In the genomic region with DNA sequence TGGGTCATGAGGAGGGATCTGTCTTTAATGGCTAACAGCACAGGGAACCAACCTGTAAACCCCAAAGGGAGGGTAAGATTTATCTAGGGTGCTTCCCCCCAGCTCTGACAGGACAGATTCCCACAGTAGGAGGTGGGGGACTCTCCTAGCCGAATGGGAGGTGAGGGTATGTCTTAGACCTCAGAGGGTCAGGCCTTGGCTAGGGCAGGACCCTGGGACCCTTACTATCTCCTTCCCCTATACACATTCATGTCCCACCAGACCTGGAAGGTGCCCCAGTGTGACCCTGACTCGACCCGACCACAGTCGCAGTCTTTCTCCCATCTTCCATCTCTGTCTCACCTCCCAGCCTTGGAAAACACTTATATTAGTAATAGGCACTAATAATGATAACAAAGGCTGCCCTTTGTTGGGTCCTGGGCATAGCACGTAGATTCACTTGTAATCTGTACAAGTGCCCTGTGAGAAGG, we compare ENCODE assay signal across 1 cellular context.
TF ChIP-seq lines count a peak whose summit lies in the region.

No MANE protein-coding gene starts in this region.

TF ChIP-seq in HCT116, 20 proteins besides CTCF, POLR2A, EP300 and RAD21 (continued from another document):
- TF ChIP-seq, protein P1, sequence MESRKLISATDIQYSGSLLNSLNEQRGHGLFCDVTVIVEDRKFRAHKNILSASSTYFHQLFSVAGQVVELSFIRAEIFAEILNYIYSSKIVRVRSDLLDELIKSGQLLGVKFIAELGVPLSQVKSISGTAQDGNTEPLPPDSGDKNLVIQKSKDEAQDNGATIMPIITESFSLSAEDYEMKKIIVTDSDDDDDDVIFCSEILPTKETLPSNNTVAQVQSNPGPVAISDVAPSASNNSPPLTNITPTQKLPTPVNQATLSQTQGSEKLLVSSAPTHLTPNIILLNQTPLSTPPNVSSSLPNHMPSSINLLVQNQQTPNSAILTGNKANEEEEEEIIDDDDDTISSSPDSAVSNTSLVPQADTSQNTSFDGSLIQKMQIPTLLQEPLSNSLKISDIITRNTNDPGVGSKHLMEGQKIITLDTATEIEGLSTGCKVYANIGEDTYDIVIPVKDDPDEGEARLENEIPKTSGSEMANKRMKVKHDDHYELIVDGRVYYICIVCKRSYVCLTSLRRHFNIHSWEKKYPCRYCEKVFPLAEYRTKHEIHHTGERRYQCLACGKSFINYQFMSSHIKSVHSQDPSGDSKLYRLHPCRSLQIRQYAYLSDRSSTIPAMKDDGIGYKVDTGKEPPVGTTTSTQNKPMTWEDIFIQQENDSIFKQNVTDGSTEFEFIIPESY (IDR thresholded peaks at IDR 0.05; ENCODE audit: extremely low read depth, insufficient replicate concordance, low read length): no peak
- TF ChIP-seq, protein P2, sequence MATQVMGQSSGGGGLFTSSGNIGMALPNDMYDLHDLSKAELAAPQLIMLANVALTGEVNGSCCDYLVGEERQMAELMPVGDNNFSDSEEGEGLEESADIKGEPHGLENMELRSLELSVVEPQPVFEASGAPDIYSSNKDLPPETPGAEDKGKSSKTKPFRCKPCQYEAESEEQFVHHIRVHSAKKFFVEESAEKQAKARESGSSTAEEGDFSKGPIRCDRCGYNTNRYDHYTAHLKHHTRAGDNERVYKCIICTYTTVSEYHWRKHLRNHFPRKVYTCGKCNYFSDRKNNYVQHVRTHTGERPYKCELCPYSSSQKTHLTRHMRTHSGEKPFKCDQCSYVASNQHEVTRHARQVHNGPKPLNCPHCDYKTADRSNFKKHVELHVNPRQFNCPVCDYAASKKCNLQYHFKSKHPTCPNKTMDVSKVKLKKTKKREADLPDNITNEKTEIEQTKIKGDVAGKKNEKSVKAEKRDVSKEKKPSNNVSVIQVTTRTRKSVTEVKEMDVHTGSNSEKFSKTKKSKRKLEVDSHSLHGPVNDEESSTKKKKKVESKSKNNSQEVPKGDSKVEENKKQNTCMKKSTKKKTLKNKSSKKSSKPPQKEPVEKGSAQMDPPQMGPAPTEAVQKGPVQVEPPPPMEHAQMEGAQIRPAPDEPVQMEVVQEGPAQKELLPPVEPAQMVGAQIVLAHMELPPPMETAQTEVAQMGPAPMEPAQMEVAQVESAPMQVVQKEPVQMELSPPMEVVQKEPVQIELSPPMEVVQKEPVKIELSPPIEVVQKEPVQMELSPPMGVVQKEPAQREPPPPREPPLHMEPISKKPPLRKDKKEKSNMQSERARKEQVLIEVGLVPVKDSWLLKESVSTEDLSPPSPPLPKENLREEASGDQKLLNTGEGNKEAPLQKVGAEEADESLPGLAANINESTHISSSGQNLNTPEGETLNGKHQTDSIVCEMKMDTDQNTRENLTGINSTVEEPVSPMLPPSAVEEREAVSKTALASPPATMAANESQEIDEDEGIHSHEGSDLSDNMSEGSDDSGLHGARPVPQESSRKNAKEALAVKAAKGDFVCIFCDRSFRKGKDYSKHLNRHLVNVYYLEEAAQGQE (IDR thresholded peaks at IDR 0.05; ENCODE audit: low read depth): no peak
- no peak for TF ChIP-seq JUND (IDR thresholded peaks at IDR 0.05)
- TF ChIP-seq SP1 (IDR thresholded peaks at IDR 0.05; ENCODE audit: low read depth): no peak
- TF ChIP-seq ZFX (IDR thresholded peaks at IDR 0.05): no peak
